ENCODE assay signal across 1 cellular context in genomic region chr6:27951040-27951439, GRCh38.
A peak's percentile ranks its signal among the peaks of the same experiment; 100 is the strongest.
TF ChIP-seq lines count a peak whose summit lies in the region.

No MANE protein-coding gene starts in this region.

TF ChIP-seq in K562, 482 proteins besides CTCF, POLR2A, EP300 and RAD21 (continued from another document):
- no peak for TF ChIP-seq PBX2 (CRISPR knock-in tag; IDR thresholded peaks at IDR 0.05; ENCODE audit: low read depth)
- TF ChIP-seq PBX2 (tag; conservative IDR thresholded peaks at IDR 0.05; ENCODE audit: low read depth): peak; percentile 60; the same call in 1 of the 2 replicates
- peak; percentile 70 for TF ChIP-seq MEIS2 (IDR thresholded peaks at IDR 0.05; ENCODE audit: partially characterized antibody)
- TF ChIP-seq CBX8 (IDR thresholded peaks at IDR 0.05; ENCODE audit: borderline replicate concordance, extremely low read depth, low read depth, low read length, poor library complexity, severe bottlenecking): no peak
- TF ChIP-seq PREB (CRISPR knock-in tag; IDR thresholded peaks at IDR 0.05): no peak
- TF ChIP-seq NFE2 (IDR thresholded peaks at IDR 0.05; ENCODE audit: low read depth): peak; percentile 31; the same call in 1 of the 2 replicates
- TF ChIP-seq, protein P1, sequence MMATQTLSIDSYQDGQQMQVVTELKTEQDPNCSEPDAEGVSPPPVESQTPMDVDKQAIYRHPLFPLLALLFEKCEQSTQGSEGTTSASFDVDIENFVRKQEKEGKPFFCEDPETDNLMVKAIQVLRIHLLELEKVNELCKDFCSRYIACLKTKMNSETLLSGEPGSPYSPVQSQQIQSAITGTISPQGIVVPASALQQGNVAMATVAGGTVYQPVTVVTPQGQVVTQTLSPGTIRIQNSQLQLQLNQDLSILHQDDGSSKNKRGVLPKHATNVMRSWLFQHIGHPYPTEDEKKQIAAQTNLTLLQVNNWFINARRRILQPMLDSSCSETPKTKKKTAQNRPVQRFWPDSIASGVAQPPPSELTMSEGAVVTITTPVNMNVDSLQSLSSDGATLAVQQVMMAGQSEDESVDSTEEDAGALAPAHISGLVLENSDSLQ (IDR thresholded peaks at IDR 0.05): peak; percentile 44; the same call in 1 of the 2 replicates
- TF ChIP-seq TOE1 (IDR thresholded peaks at IDR 0.05; ENCODE audit: borderline replicate concordance): no peak
- no peak for TF ChIP-seq TOE1 (CRISPR knock-in tag; IDR thresholded peaks at IDR 0.05; ENCODE audit: borderline replicate concordance, low read depth)
- no peak for TF ChIP-seq ARID2 (IDR thresholded peaks at IDR 0.05)
- TF ChIP-seq, protein P2, sequence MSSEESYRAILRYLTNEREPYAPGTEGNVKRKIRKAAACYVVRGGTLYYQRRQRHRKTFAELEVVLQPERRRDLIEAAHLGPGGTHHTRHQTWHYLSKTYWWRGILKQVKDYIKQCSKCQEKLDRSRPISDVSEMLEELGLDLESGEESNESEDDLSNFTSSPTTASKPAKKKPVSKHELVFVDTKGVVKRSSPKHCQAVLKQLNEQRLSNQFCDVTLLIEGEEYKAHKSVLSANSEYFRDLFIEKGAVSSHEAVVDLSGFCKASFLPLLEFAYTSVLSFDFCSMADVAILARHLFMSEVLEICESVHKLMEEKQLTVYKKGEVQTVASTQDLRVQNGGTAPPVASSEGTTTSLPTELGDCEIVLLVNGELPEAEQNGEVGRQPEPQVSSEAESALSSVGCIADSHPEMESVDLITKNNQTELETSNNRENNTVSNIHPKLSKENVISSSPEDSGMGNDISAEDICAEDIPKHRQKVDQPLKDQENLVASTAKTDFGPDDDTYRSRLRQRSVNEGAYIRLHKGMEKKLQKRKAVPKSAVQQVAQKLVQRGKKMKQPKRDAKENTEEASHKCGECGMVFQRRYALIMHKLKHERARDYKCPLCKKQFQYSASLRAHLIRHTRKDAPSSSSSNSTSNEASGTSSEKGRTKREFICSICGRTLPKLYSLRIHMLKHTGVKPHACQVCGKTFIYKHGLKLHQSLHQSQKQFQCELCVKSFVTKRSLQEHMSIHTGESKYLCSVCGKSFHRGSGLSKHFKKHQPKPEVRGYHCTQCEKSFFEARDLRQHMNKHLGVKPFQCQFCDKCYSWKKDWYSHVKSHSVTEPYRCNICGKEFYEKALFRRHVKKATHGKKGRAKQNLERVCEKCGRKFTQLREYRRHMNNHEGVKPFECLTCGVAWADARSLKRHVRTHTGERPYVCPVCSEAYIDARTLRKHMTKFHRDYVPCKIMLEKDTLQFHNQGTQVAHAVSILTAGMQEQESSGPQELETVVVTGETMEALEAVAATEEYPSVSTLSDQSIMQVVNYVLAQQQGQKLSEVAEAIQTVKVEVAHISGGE (CRISPR knock-in tag; IDR thresholded peaks at IDR 0.05): no peak
- TF ChIP-seq NR2F6 (CRISPR knock-in tag; IDR thresholded peaks at IDR 0.05): no peak
- TF ChIP-seq, protein P3, sequence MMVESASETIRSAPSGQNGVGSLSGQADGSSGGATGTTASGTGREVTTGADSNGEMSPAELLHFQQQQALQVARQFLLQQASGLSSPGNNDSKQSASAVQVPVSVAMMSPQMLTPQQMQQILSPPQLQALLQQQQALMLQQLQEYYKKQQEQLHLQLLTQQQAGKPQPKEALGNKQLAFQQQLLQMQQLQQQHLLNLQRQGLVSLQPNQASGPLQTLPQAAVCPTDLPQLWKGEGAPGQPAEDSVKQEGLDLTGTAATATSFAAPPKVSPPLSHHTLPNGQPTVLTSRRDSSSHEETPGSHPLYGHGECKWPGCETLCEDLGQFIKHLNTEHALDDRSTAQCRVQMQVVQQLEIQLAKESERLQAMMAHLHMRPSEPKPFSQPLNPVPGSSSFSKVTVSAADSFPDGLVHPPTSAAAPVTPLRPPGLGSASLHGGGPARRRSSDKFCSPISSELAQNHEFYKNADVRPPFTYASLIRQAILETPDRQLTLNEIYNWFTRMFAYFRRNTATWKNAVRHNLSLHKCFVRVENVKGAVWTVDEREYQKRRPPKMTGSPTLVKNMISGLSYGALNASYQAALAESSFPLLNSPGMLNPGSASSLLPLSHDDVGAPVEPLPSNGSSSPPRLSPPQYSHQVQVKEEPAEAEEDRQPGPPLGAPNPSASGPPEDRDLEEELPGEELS (CRISPR knock-in tag; IDR thresholded peaks at IDR 0.05; ENCODE audit: borderline replicate concordance): no peak
- TF ChIP-seq MAFG (tag; conservative IDR thresholded peaks at IDR 0.05): peak; percentile 61
- no peak for TF ChIP-seq ZFP36 (IDR thresholded peaks at IDR 0.05; ENCODE audit: low read depth, low read length, partially characterized antibody)
- TF ChIP-seq ZNF79 (CRISPR knock-in tag; IDR thresholded peaks at IDR 0.05; ENCODE audit: low read depth): no peak
- TF ChIP-seq TFAM (CRISPR knock-in tag; conservative IDR thresholded peaks at IDR 0.05): no peak
- TF ChIP-seq TBL1XR1 (IDR thresholded peaks at IDR 0.05; ENCODE audit: low read length in 2 of 2): no peak
- TF ChIP-seq, protein P4, sequence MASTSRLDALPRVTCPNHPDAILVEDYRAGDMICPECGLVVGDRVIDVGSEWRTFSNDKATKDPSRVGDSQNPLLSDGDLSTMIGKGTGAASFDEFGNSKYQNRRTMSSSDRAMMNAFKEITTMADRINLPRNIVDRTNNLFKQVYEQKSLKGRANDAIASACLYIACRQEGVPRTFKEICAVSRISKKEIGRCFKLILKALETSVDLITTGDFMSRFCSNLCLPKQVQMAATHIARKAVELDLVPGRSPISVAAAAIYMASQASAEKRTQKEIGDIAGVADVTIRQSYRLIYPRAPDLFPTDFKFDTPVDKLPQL (IDR thresholded peaks at IDR 0.05; ENCODE audit: extremely low read depth, insufficient read length): no peak
- TF ChIP-seq KDM1A (IDR thresholded peaks at IDR 0.05): no peak
